In the genomic region with DNA sequence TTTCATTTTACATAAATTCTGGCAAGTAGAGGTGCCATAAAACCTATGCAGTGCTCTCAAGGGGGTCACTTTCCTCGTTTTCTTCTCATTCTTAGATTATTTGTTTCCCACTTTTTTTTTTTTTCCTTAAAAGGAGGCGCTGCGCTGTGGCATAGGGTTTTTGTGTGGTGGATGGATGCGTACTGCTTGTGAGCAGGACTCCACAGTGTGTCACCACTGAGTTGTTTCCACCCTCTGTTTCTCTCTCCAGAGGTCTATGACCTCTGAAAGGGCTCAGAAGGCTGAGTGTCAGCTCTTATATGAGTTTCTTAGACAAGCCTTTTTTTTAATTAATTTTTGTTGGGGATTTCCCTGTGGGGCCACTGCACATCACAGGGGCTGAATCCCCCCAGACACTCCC, we compare ENCODE assay signal across 1 cellular context.
TF ChIP-seq lines count a peak whose summit lies in the region.

No MANE protein-coding gene starts in this region.

TF ChIP-seq in A549, 52 proteins besides CTCF, POLR2A, EP300 and RAD21:
- TF ChIP-seq TP53 (CRISPR knock-in tag; IDR thresholded peaks at IDR 0.05) (no peak), HEYL (CRISPR knock-in tag; IDR thresholded peaks at IDR 0.05) (no peak), RNF2 (IDR thresholded peaks at IDR 0.05; ENCODE audit: borderline replicate concordance, low read depth) (no peak), CBX2 (IDR thresholded peaks at IDR 0.05; ENCODE audit: borderline replicate concordance, low read depth) (no peak), RFX5 (IDR thresholded peaks at IDR 0.05) (no peak), SMC3 (IDR thresholded peaks at IDR 0.05) (no peak), FOSL2 (IDR thresholded peaks at IDR 0.05) (no peak), FOSL2 (CRISPR knock-in tag; IDR thresholded peaks at IDR 0.05) (no peak), PHF8 (IDR thresholded peaks at IDR 0.05; ENCODE audit: borderline replicate concordance, low read depth) (no peak), MYC (IDR thresholded peaks at IDR 0.05; ENCODE audit: borderline replicate concordance, low read length) (no peak), RCOR1 (IDR thresholded peaks at IDR 0.05; ENCODE audit: low read depth, low read length) (no peak), HOXA7 (CRISPR knock-in tag; IDR thresholded peaks at IDR 0.05) (no peak), ESRRA (IDR thresholded peaks at IDR 0.05; ENCODE audit: borderline replicate concordance, low read length) (no peak), HOXB13 (CRISPR knock-in tag; IDR thresholded peaks at IDR 0.05; ENCODE audit: low read depth) (no peak), MAZ (IDR thresholded peaks at IDR 0.05; ENCODE audit: borderline replicate concordance, low read depth, low read length) (no peak), EHF (CRISPR knock-in tag; IDR thresholded peaks at IDR 0.05) (no peak), NFE2L2 (conservative IDR thresholded peaks at IDR 0.05; ENCODE audit: low read length) (no peak), EHMT2 (IDR thresholded peaks at IDR 0.05; ENCODE audit: low read depth) (no peak)
- TF ChIP-seq, protein P1, sequence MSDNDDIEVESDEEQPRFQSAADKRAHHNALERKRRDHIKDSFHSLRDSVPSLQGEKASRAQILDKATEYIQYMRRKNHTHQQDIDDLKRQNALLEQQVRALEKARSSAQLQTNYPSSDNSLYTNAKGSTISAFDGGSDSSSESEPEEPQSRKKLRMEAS (IDR thresholded peaks at IDR 0.05): no peak
- TF ChIP-seq, protein P2, sequence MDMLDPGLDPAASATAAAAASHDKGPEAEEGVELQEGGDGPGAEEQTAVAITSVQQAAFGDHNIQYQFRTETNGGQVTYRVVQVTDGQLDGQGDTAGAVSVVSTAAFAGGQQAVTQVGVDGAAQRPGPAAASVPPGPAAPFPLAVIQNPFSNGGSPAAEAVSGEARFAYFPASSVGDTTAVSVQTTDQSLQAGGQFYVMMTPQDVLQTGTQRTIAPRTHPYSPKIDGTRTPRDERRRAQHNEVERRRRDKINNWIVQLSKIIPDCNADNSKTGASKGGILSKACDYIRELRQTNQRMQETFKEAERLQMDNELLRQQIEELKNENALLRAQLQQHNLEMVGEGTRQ (IDR thresholded peaks at IDR 0.05): no peak
- TF ChIP-seq, protein P3, sequence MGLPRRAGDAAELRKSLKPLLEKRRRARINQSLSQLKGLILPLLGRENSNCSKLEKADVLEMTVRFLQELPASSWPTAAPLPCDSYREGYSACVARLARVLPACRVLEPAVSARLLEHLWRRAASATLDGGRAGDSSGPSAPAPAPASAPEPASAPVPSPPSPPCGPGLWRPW (IDR thresholded peaks at IDR 0.05): no peak
